ENCODE assay signal across 8 cellular contexts in the genomic region with DNA sequence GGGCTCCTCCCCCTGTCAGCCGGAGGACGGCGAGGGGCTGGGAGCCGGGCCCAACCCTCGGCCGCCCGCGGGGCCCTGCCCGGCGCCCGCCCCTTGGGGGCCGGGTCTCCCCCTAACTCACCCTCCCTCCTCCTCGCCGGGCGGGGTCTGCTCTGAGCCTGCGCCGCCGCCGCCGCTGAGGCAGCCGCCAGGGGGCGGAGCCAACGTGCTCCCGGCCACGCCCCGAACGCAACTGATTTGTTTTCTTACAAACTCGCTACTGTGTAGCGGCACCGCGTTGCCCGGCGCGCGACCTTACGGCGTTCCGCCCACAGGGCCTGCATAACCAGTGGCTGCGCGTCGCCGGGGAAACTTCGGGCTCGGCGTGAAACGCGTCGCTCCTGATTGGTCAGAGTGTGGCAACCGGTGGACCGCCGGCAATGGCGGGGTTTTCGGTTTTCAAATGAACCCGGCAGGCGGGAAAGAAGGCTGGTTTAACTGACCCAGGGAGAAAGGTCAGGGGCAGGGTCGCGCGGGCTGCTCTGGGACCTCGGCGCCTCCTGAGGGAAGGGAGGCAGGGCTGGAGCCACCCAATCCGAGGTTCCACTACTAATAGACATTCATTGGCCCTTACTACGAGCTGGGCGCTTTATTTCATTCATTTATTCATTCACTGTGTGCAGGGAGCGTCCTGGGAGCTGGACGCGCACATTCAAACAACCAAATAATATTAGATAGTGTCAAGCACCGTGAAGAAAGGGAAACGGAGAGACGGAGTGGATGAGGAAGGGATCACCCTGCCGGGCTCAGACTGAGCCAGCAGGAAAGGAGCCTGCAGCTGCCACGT. TPM values are rescaled to one million over a fixed set of nuclear protein-coding genes. Genes with fewer than 3 reads are reported as not detected.
A peak's percentile ranks its signal among the peaks of the same experiment; 100 is the strongest.
DNase-seq lines count a peak whose midpoint lies in the region; ATAC-seq and TF ChIP-seq lines count a peak whose summit lies in the region.

A gene (minus strand): TSS at position 154 of the 826 bp plus-strand sequence. CDS start 326 bp downstream, outside the sequence.

- ATAC-seq in HG02588 (IDR thresholded peaks at IDR 0.05; ENCODE audit: unreplicated experiment) (peak; percentile 63), SK-N-SH treated with all-trans-retinoic acid at 6 μM for 48 hours (peak; percentile 92), omental fat pad (ENCODE audit: low FRiP score) (peak; percentile 90), thoracic aorta (ENCODE audit: insufficient number of reproducible peaks, low FRiP score, low read depth) (peak; percentile 80)

- H3K27ac ChIP-seq in thoracic aorta: peak within 1 kb of the TSS; percentile 84 to 90

- H3K27me3 ChIP-seq in thoracic aorta (replicated peaks; ENCODE audit: insufficient read depth): no peaks in the 10 kb centered on the region

- H3K27ac Mint-ChIP-seq in activated naive CD4-positive, alpha-beta T cell treated with anti-CD3 and anti-CD28 coated beads, Interleukin-2, amount 50 U/mL, for 24 hours: peak within 1 kb of the TSS; percentile 97

- no peaks in the 10 kb centered on the region for H3K9me3 ChIP-seq in thoracic aorta

- H3K36me3 ChIP-seq in thoracic aorta: no peaks in the 10 kb centered on the region

- no peaks in the 10 kb centered on the region for H3K27me3 Mint-ChIP-seq in activated naive CD4-positive, alpha-beta T cell treated with anti-CD3 and anti-CD28 coated beads, Interleukin-2, amount 50 U/mL, for 24 hours

- H3K4me1 ChIP-seq in thoracic aorta (ENCODE audit: control insufficient read depth in 1 of 2, low read depth in 2 of 2): peaks cover 31 to 37% of the 10 kb centered on the region in 2 donors

- peak; percentile 99 for DNase-seq in NCI-H1092 (lab: John Stamatoyannopoulos, UW)
- DNase-seq in glomerular endothelial cell (ENCODE audit: extremely low read depth, low read depth, low spot score): peak; percentile 91
- DNase-seq in omental fat pad (ENCODE audit: low spot score): peak; percentile 94
- peak; percentile 97 for DNase-seq in thoracic aorta (ENCODE audit: low spot score)

- TF ChIP-seq CTCF in omental fat pad (IDR thresholded peaks at IDR 0.05): no peak
- TF ChIP-seq CTCF in thoracic aorta (IDR thresholded peaks at IDR 0.05): peak; percentile 53

- peak within 1 kb of the TSS; percentile 99 for H3K4me3 Mint-ChIP-seq in activated naive CD4-positive, alpha-beta T cell treated with anti-CD3 and anti-CD28 coated beads, Interleukin-2, amount 50 U/mL, for 24 hours

- peaks cover 46% of the 10 kb centered on the region for H3K4me1 Mint-ChIP-seq in activated naive CD4-positive, alpha-beta T cell treated with anti-CD3 and anti-CD28 coated beads, Interleukin-2, amount 50 U/mL, for 24 hours

- no peaks in the 10 kb centered on the region for H3K9me3 Mint-ChIP-seq in activated naive CD4-positive, alpha-beta T cell treated with anti-CD3 and anti-CD28 coated beads, Interleukin-2, amount 50 U/mL, for 24 hours

- H3K4me3 ChIP-seq in GM08714 (ENCODE audit: low read length) (peak within 1 kb of the TSS; percentile 64), thoracic aorta (peak within 1 kb of the TSS; percentile 83)

- H3K36me3 Mint-ChIP-seq in activated naive CD4-positive, alpha-beta T cell treated with anti-CD3 and anti-CD28 coated beads, Interleukin-2, amount 50 U/mL, for 24 hours: peaks cover 3% of the 10 kb centered on the region

TF ChIP-seq in SK-N-SH treated with all-trans-retinoic acid at 6 μM for 48 hours, 23 proteins besides CTCF, POLR2A, EP300 and RAD21:
- TF ChIP-seq CSDC2 (CRISPR knock-in tag; IDR thresholded peaks at IDR 0.05) (no peak), ZNF8 (CRISPR knock-in tag; IDR thresholded peaks at IDR 0.05) (no peak), OSR1 (CRISPR knock-in tag; IDR thresholded peaks at IDR 0.05) (no peak), RARB (CRISPR knock-in tag; IDR thresholded peaks at IDR 0.05) (no peak), ISL1 (CRISPR knock-in tag; IDR thresholded peaks at IDR 0.05) (no peak), ZC3H10 (CRISPR knock-in tag; IDR thresholded peaks at IDR 0.05) (no peak), ZNF565 (CRISPR knock-in tag; conservative IDR thresholded peaks at IDR 0.05; ENCODE audit: low read depth) (no peak), ZFP3 (CRISPR knock-in tag; IDR thresholded peaks at IDR 0.05) (no peak), TOX (CRISPR knock-in tag; IDR thresholded peaks at IDR 0.05; ENCODE audit: borderline replicate concordance) (no peak), TCF4 (CRISPR knock-in tag; IDR thresholded peaks at IDR 0.05; ENCODE audit: borderline replicate concordance) (no peak), BACH2 (CRISPR knock-in tag; IDR thresholded peaks at IDR 0.05; ENCODE audit: borderline replicate concordance) (no peak), ARNTL (CRISPR knock-in tag; IDR thresholded peaks at IDR 0.05; ENCODE audit: borderline replicate concordance, low read depth) (no peak), GLIS3 (CRISPR knock-in tag; IDR thresholded peaks at IDR 0.05) (no peak)
- TF ChIP-seq, protein P1, sequence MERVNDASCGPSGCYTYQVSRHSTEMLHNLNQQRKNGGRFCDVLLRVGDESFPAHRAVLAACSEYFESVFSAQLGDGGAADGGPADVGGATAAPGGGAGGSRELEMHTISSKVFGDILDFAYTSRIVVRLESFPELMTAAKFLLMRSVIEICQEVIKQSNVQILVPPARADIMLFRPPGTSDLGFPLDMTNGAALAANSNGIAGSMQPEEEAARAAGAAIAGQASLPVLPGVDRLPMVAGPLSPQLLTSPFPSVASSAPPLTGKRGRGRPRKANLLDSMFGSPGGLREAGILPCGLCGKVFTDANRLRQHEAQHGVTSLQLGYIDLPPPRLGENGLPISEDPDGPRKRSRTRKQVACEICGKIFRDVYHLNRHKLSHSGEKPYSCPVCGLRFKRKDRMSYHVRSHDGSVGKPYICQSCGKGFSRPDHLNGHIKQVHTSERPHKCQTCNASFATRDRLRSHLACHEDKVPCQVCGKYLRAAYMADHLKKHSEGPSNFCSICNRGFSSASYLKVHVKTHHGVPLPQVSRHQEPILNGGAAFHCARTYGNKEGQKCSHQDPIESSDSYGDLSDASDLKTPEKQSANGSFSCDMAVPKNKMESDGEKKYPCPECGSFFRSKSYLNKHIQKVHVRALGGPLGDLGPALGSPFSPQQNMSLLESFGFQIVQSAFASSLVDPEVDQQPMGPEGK (CRISPR knock-in tag; IDR thresholded peaks at IDR 0.05; ENCODE audit: borderline replicate concordance): no peak
- TF ChIP-seq, protein P2, sequence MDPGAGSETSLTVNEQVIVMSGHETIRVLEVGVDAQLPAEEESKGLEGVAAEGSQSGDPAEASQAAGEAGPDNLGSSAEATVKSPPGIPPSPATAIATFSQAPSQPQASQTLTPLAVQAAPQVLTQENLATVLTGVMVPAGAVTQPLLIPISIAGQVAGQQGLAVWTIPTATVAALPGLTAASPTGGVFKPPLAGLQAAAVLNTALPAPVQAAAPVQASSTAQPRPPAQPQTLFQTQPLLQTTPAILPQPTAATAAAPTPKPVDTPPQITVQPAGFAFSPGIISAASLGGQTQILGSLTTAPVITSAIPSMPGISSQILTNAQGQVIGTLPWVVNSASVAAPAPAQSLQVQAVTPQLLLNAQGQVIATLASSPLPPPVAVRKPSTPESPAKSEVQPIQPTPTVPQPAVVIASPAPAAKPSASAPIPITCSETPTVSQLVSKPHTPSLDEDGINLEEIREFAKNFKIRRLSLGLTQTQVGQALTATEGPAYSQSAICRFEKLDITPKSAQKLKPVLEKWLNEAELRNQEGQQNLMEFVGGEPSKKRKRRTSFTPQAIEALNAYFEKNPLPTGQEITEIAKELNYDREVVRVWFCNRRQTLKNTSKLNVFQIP (CRISPR knock-in tag; IDR thresholded peaks at IDR 0.05; ENCODE audit: borderline replicate concordance, low read depth): no peak
- TF ChIP-seq, protein P3, sequence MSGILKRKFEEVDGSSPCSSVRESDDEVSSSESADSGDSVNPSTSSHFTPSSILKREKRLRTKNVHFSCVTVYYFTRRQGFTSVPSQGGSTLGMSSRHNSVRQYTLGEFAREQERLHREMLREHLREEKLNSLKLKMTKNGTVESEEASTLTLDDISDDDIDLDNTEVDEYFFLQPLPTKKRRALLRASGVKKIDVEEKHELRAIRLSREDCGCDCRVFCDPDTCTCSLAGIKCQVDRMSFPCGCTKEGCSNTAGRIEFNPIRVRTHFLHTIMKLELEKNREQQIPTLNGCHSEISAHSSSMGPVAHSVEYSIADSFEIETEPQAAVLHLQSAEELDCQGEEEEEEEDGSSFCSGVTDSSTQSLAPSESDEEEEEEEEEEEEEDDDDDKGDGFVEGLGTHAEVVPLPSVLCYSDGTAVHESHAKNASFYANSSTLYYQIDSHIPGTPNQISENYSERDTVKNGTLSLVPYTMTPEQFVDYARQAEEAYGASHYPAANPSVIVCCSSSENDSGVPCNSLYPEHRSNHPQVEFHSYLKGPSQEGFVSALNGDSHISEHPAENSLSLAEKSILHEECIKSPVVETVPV (CRISPR knock-in tag; IDR thresholded peaks at IDR 0.05): no peak

RNA-seq across cellular contexts. Expression of the gene that starts here (rescaled TPM):
- total RNA-seq in glomerular endothelial cell (1.6 and 4.8 TPM in 2 replicates), omental fat pad (10 to 100 TPM in 1 of 4 donors, 1 to 10 TPM in 3; 2.9 to 21.4 (median 7.5) TPM), thoracic aorta (10 to 100 TPM; 16.2 to 21.0 TPM)

Comparison
In these comparisons a context has a peak if more than half of its experiments do, and no peak if none do; other contexts are left out.
1. Peak in every context shown above with its lines: DNase-seq, ATAC-seq, H3K4me3 ChIP-seq and H3K27ac ChIP-seq.